In genomic region chr1:200980452-200980772, GRCh38 we compare ENCODE assay signal across 25 cellular contexts.
"Had no signal": no experiment of that assay in that cellular context is flagged by ENCODE, and none has a peak within 500 bp of the region (broad histone marks: within the 10 kb centered on the region; RNA-seq: fewer than 3 reads in every experiment).

No MANE protein-coding gene starts in this region.

- H3K4me1 Mint-ChIP-seq: activated CD4-positive, alpha-beta T cell treated with anti-CD3 and anti-CD28 coated beads for 36 hours; activated naive CD8-positive, alpha-beta T cell treated with anti-CD3 and anti-CD28 coated beads, Interleukin-2, amount 50 U/mL, for 24 hours; naive B cell; neural progenitor cell had no signal

- H2AFZ ChIP-seq: neural progenitor cell had no signal

- H3K9me3 Mint-ChIP-seq: activated naive CD8-positive, alpha-beta T cell treated with anti-CD3 and anti-CD28 coated beads, Interleukin-2, amount 50 U/mL, for 24 hours; naive B cell had no signal

- H3K27ac ChIP-seq: esophagus squamous epithelium, heart right ventricle, left ventricle myocardium inferior, neural progenitor cell, right atrium auricular region, thoracic aorta, upper lobe of left lung, vagina had no signal

- FAIRE-seq: endothelial cell of umbilical vein had no signal

- H3K27me3 ChIP-seq: esophagus squamous epithelium, heart right ventricle, neural progenitor cell, right atrium auricular region, upper lobe of left lung, vagina had no signal

- H3K27me3 Mint-ChIP-seq: activated CD4-positive, alpha-beta T cell treated with anti-CD3 and anti-CD28 coated beads for 36 hours; activated naive CD8-positive, alpha-beta T cell treated with anti-CD3 and anti-CD28 coated beads, Interleukin-2, amount 50 U/mL, for 24 hours; naive B cell had no signal

- H3K36me3 ChIP-seq: left ventricle myocardium inferior, neural progenitor cell, right atrium auricular region, thoracic aorta, vagina had no signal

- DNase-seq: activated CD4-positive, alpha-beta T cell treated with anti-CD3 and anti-CD28 coated beads for 36 hours; activated CD4-positive, CD25-positive, alpha-beta regulatory T cell; activated effector memory CD4-positive, alpha-beta T cell treated with Interleukin-2 at 50 U/mL for 16 hours; activated naive CD4-positive, alpha-beta T cell treated with Interleukin-2 at 50 U/mL for 16 hours; activated naive CD8-positive, alpha-beta T cell treated with anti-CD3 and anti-CD28 coated beads, Interleukin-2, amount 50 U/mL, for 24 hours; amygdala; central memory CD4-positive, alpha-beta T cell; esophagus squamous epithelium; foreskin melanocyte; heart right ventricle; kidney glomerular epithelial cell; left ventricle myocardium inferior; naive B cell; occipital lobe; stimulated activated CD4-positive, alpha-beta T cell treated with anti-CD3 and anti-CD28 coated beads, Interleukin-1b, Interleukin-23, amount 100 ng/mL, for 48 hours; stimulated activated CD4-positive, alpha-beta T cell treated with anti-CD3 and anti-CD28 coated beads, Interleukin-4, amount 100 ng/mL, for 4 hours; stimulated activated naive CD4-positive, alpha-beta T cell; upper lobe of left lung had no signal

- H3K9me3 ChIP-seq: esophagus squamous epithelium, right atrium auricular region, thoracic aorta, upper lobe of left lung, vagina had no signal

- H3K4me1 ChIP-seq: esophagus squamous epithelium, left ventricle myocardium inferior, neural progenitor cell, right atrium auricular region, upper lobe of left lung, vagina had no signal

- H3K4me2 ChIP-seq: neural progenitor cell, smooth muscle cell had no signal

- ATAC-seq: activated naive CD8-positive, alpha-beta T cell treated with anti-CD3 and anti-CD28 coated beads, Interleukin-2, amount 50 U/mL, for 24 hours; heart right ventricle had no signal

- H3K27ac Mint-ChIP-seq: activated CD4-positive, alpha-beta T cell treated with anti-CD3 and anti-CD28 coated beads for 36 hours; activated naive CD8-positive, alpha-beta T cell treated with anti-CD3 and anti-CD28 coated beads, Interleukin-2, amount 50 U/mL, for 24 hours; naive B cell; neural progenitor cell had no signal

- H3K4me3 Mint-ChIP-seq: activated CD4-positive, alpha-beta T cell treated with anti-CD3 and anti-CD28 coated beads for 36 hours; activated naive CD8-positive, alpha-beta T cell treated with anti-CD3 and anti-CD28 coated beads, Interleukin-2, amount 50 U/mL, for 24 hours; naive B cell; neural progenitor cell had no signal

- H3K4me3 ChIP-seq: esophagus squamous epithelium, heart right ventricle, left ventricle myocardium inferior, lung, neural progenitor cell, right atrium auricular region, smooth muscle cell, thoracic aorta, upper lobe of left lung, vagina had no signal
